ENCODE assay signal across 8 cellular contexts in the genomic region with DNA sequence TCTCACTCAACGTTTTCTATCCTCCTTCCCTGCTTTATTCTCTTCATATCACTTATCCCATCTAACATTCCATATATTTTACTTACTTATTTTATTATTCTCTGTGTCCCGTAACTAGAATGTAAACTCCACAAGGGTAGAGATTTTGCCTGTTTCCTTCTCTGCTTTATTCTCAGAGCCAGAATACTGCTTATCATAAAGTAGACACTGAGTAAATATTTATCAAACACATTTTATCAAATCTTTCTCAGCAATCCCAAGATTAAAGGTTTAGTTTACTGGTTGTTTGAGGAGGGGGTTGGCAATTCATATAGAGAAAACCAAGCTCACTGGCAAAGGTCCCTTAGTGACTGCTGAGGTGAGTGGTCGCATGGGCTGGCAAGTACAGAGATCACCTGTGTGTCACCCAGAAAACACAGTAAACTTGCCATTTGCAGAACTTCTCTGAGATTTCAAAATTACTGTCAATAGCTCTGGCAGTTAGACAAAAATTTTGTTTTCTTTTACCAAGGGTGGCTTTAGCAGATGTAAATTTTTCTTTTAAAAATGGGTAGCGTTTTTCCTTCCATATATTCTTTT.
"Had no signal": no experiment of that assay in that cellular context is flagged by ENCODE, and none has a peak within 500 bp of the region (broad histone marks: within the 10 kb centered on the region; RNA-seq: fewer than 3 reads in every experiment).

No MANE protein-coding gene starts in this region.

- ATAC-seq: GM12878 had no signal

- DNase-seq: GDM1, GF-D8 had no signal

- H3K4me3 ChIP-seq: GM12878 had no signal

- FAIRE-seq: G401.6, GM12878, GM12891, GM12892, GM18507, GM19239 had no signal
